ENCODE assay signal across 16 cellular contexts in the genomic region with DNA sequence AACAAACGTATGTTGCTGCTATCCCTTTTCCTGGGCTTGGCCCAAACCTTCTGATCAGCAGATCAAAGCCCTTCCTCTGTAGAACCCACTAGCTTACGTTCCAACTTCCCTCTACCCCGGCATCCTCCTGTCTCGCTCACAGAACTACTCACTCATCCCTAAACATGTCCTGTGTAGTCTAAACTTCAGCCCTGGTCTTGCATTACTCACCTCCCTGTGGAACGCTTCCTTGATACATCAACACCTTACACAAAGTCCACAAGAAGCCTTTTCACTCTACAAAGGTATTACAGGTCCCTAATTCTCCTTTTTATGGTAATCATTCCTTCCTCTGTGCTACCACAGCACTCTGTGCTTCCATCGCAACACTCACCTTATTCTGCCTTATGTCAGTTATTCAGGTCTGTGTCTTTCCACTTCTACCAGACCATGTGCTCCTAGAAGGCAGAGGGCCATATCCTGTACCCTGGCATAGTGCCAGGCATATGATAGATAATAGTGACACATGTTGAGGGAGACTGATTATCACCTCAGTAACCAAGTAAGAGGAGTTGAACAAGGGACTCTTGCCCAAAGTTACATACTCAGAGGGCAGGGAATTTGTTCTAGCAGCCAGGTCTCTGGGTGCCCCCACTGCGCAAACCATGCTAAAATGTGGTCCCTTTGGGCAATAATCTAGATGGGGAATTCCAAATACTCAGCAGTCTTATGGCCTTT. TPM values are rescaled to one million over a fixed set of nuclear protein-coding genes. Genes with fewer than 3 reads are reported as not detected.
DNase-seq lines count a peak whose midpoint lies in the region; ATAC-seq lines count a peak whose summit lies in the region.
"Had no signal": no experiment of that assay in that cellular context is flagged by ENCODE, and none has a peak within 500 bp of the region (broad histone marks: within the 10 kb centered on the region; RNA-seq: fewer than 3 reads in every experiment).

No MANE protein-coding gene starts in this region.

- H2AK5ac ChIP-seq in mesenchymal stem cell (ENCODE audit: low read length, severe bottlenecking) = no peak overlapping the region

- peaks cover under 1% of the 10 kb centered on the region for H3K36me3 Mint-ChIP-seq in T-helper 17 cell (ENCODE audit: low read depth)
- H3K36me3 Mint-ChIP-seq: naive thymus-derived CD8-positive, alpha-beta T cell had no signal

- H2BK5ac ChIP-seq in mesenchymal stem cell (ENCODE audit: low read depth, low read length, poor library complexity, severe bottlenecking) = no peak overlapping the region

- H4K91ac ChIP-seq in mesenchymal stem cell (ENCODE audit: low read length) = no peak overlapping the region

- H3K27ac ChIP-seq in right cardiac atrium (ENCODE audit: low read length) = no peak overlapping the region
- no peak overlapping the region for H3K27ac ChIP-seq in mesenchymal stem cell (ENCODE audit: low read length, poor library complexity, severe bottlenecking)
- H3K27ac ChIP-seq: KMS-11 had no signal

- H3K4me1 ChIP-seq in right cardiac atrium (ENCODE audit: control insufficient read depth, insufficient read depth, low read length) (peaks cover 10% of the 10 kb centered on the region), mesenchymal stem cell (ENCODE audit: control insufficient read depth, insufficient read depth, low read depth, low read length) (peaks cover 4% of the 10 kb centered on the region)

- no peak overlapping the region for H3K18ac ChIP-seq in mesenchymal stem cell (ENCODE audit: low read depth in 1 of 2, low read length in 2 of 2)

- H3K4me3 Mint-ChIP-seq in T-helper 17 cell = no peak overlapping the region
- H3K4me3 Mint-ChIP-seq: naive thymus-derived CD8-positive, alpha-beta T cell had no signal

- H3K9ac ChIP-seq in mesenchymal stem cell (ENCODE audit: low read length) = no peak overlapping the region
- H3K9ac ChIP-seq: KMS-11 had no signal

- H3K9me3 ChIP-seq in T-helper 17 cell (ENCODE audit: control insufficient read depth, low read length, poor library complexity, severe bottlenecking) = no peaks in the 10 kb centered on the region
- H3K9me3 ChIP-seq in right cardiac atrium (ENCODE audit: control insufficient read depth, low read length) = no peaks in the 10 kb centered on the region
- no peaks in the 10 kb centered on the region for H3K9me3 ChIP-seq in mesenchymal stem cell (ENCODE audit: control insufficient read depth, low read length)

- no peak overlapping the region for H3K14ac ChIP-seq in mesenchymal stem cell (ENCODE audit: low read length in 2 of 2)

- no peak overlapping the region for H4K8ac ChIP-seq in mesenchymal stem cell (ENCODE audit: low read length)

- DNase-seq in Right ventricle myocardium inferior (ENCODE audit: missing footprints) (no peak), cardiac septum (ENCODE audit: low spot score) (no peak), T-helper 17 cell (no peak), right cardiac atrium (no peak), GM03348 (ENCODE audit: low spot score) (no peak), mesenchymal stem cell (no peak), cerebellum (ENCODE audit: low spot score) (no peak)
- DNase-seq in activated T-cell treated with anti-CD3 and anti-CD28 coated beads, Interleukin-2, amount 50 U/mL, for 1 hour = no peak
- DNase-seq: activated CD4-positive, alpha-beta T cell treated with anti-CD3 and anti-CD28 coated beads, Interleukin-2, amount 50 U/mL, for 4 hours; EL; glutamatergic neuron; kidney glomerular epithelial cell; naive thymus-derived CD8-positive, alpha-beta T cell; NCI-H187; stimulated activated CD4-positive, alpha-beta T cell treated with anti-CD3 and anti-CD28 coated beads, Interleukin-2, amount 100 ng/mL, for 24 hours had no signal

- no peak overlapping the region for H3K23ac ChIP-seq in mesenchymal stem cell (ENCODE audit: low read length in 2 of 2)

- no peak overlapping the region for H2BK15ac ChIP-seq in mesenchymal stem cell (ENCODE audit: low read depth, poor library complexity, severe bottlenecking)

- H3K27me3 ChIP-seq in right cardiac atrium (ENCODE audit: control insufficient read depth, insufficient read depth) (no peaks in the 10 kb centered on the region), mesenchymal stem cell (ENCODE audit: control insufficient read depth in 1 of 2, insufficient read depth in 1 of 2, low read length in 2 of 2) (no peaks in the 10 kb centered on the region)

- H3K36me3 ChIP-seq in mesenchymal stem cell (ENCODE audit: control insufficient read depth in 1 of 2, insufficient read depth in 2 of 2, low read depth in 1 of 2, low read length in 2 of 2) = peaks cover 4 to 15% of the 10 kb centered on the region in 2 experiments

- H3K4me1 Mint-ChIP-seq in T-helper 17 cell = peaks cover 15% of the 10 kb centered on the region

- no peak overlapping the region for H2BK120ac ChIP-seq in mesenchymal stem cell (ENCODE audit: low read depth, low read length)

- H3K27me3 Mint-ChIP-seq in T-helper 17 cell = no peaks in the 10 kb centered on the region
- H3K27me3 Mint-ChIP-seq: naive thymus-derived CD8-positive, alpha-beta T cell had no signal

- intact Hi-C loops in Right ventricle myocardium inferior (cut with DNase I) (no loop called here), cardiac septum (cut with DNase I) (loop anchor here (5.0 kb wide), 1 partner anchor 82 kb away; no protein-coding TSS in a partner anchor), right cardiac atrium (cut with DNase I) (loop anchor here in 1 of 4 donors (10.0 kb wide), 1 partner anchor 184 kb away; the partner anchor contains the start of gene GAB2)

- H2BK12ac ChIP-seq in mesenchymal stem cell (ENCODE audit: low read length in 2 of 2) = peak overlapping the region in 1 of 2 experiments; percentile 23

- no peak overlapping the region for H3K4ac ChIP-seq in mesenchymal stem cell (ENCODE audit: low read depth in 1 of 2, low read length in 2 of 2)

- WGBS in right cardiac atrium = 74% methylated on average over 7 of the region's 7 CpGs
- 93% methylated on average over 7 of the region's 7 CpGs for WGBS in mesenchymal stem cell

- ATAC-seq in Right ventricle myocardium inferior (peak; percentile 75), T-helper 17 cell (no peak), right cardiac atrium (peak; percentile 73 to 74)
- ATAC-seq: naive thymus-derived CD8-positive, alpha-beta T cell had no signal

- no peak overlapping the region for H2AFZ ChIP-seq in mesenchymal stem cell (ENCODE audit: low read depth, low read length)

- no peak overlapping the region for H3K4me2 ChIP-seq in mesenchymal stem cell (ENCODE audit: low read length, poor library complexity, severe bottlenecking)
- H3K4me2 ChIP-seq: KMS-11 had no signal

- H3K4me3 ChIP-seq in right cardiac atrium (ENCODE audit: low read length) (no peak overlapping the region), mesenchymal stem cell (ENCODE audit: insufficient read depth in 1 of 2, low read depth in 1 of 2, low read length in 2 of 2) (no peak overlapping the region)

- peak overlapping the region; percentile 22 for H3K27ac Mint-ChIP-seq in T-helper 17 cell

- H3K79me1 ChIP-seq in mesenchymal stem cell (replicated peaks; ENCODE audit: low read length, poor library complexity, severe bottlenecking) = peaks cover 5% of the 10 kb centered on the region

RNA-seq across cellular contexts. Expression of gene USP35, which starts 41.6 kb away (rescaled TPM):
- 6.2 TPM for total RNA-seq in Right ventricle myocardium inferior
- 8.9 TPM for total RNA-seq in cardiac septum
- total RNA-seq in T-helper 17 cell = 10 to 100 TPM; 10.5 to 13.4 TPM
- total RNA-seq in right cardiac atrium = 10 to 100 TPM; 10.5 to 16.6 (median 12.1) TPM
- polyA plus RNA-seq in right cardiac atrium = 7.5 TPM
- polyA plus RNA-seq in mesenchymal stem cell (2013, experiment 1 of 2) = 7.1 TPM
- 6.9 TPM for polyA plus RNA-seq in mesenchymal stem cell (2013, experiment 2 of 2)
- total RNA-seq in cerebellum = 14.2 TPM

RNA-seq across cellular contexts. Expression of gene KCTD21, which starts 41.9 kb away (rescaled TPM):
- total RNA-seq in Right ventricle myocardium inferior (10.6 TPM), cardiac septum (8.5 TPM), T-helper 17 cell (1 to 10 TPM; 2.4 to 4.0 TPM), right cardiac atrium (10 to 100 TPM in 2 of 4 donors, 1 to 10 TPM in 2; 8.4 to 10.7 (median 10.2) TPM), cerebellum (4.4 TPM)
- 4.6 TPM for polyA plus RNA-seq in right cardiac atrium
- polyA plus RNA-seq in mesenchymal stem cell (2013, experiment 1 of 2) = 11.7 TPM
- 12.2 TPM for polyA plus RNA-seq in mesenchymal stem cell (2013, experiment 2 of 2)
